ENCODE assay signal across 13 cellular contexts in genomic region chr17:80068301-80069160, GRCh38. TPM values are rescaled to one million over a fixed set of nuclear protein-coding genes. Genes with fewer than 3 reads are reported as not detected.
DNase-seq lines count a peak whose midpoint lies in the region; ATAC-seq and TF ChIP-seq lines count a peak whose summit lies in the region.
"Had no signal": no experiment of that assay in that cellular context is flagged by ENCODE, and none has a peak within 500 bp of the region (broad histone marks: within the 10 kb centered on the region; RNA-seq: fewer than 3 reads in every experiment).

No MANE protein-coding gene starts in this region.

- DNase-seq in HEK293T (ENCODE audit: extremely low spot score): peak; percentile 26
- peak; percentile 59 for DNase-seq in brain microvascular endothelial cell
- DNase-seq in kidney epithelial cell (ENCODE audit: low read depth): peak; percentile 48
- DNase-seq in activated CD8-positive, alpha-beta memory T cell treated with anti-CD3 and anti-CD28 coated beads for 24 hours: no peak
- no peak for DNase-seq in DMS 273 (lab: John Stamatoyannopoulos, UW; ENCODE audit: unreplicated experiment)
- no peak for DNase-seq in activated naive CD4-positive, alpha-beta T cell treated with anti-CD3 and anti-CD28 coated beads, Interleukin-2, amount 50 U/mL, for 72 hours (ENCODE audit: low spot score in 2 of 2)
- DNase-seq: activated T-cell treated with anti-CD3 and anti-CD28 coated beads, Interleukin-2, amount 50 U/mL, for 72 hours; DMS 273 treated with DMSO at 0.1 percent for 48 hours; NCI-H1092; stimulated activated naive CD4-positive, alpha-beta T cell treated with Interleukin-2 at 50 U/mL for 16 hours; T-cell had no signal

- H3K27me3 ChIP-seq in brain microvascular endothelial cell (replicated peaks): no peaks in the 10 kb centered on the region
- no peaks in the 10 kb centered on the region for H3K27me3 ChIP-seq in kidney epithelial cell (ENCODE audit: control insufficient read depth, insufficient read depth, low read length)
- no peaks in the 10 kb centered on the region for H3K27me3 ChIP-seq in skeletal muscle satellite cell (ENCODE audit: control insufficient read depth, insufficient read depth, low read length)

- POLR2A ChIA-PET in HEK293T (lab: Yijun Ruan, JAX): interaction anchor here (1.6 kb wide), 1 partner anchor 9 kb away, joined by 4 read pairs; no protein-coding TSS in a partner anchor

- H3K27ac ChIP-seq in brain microvascular endothelial cell: no peak overlapping the region

- H3K36me3 ChIP-seq in brain microvascular endothelial cell (replicated peaks) (no peaks in the 10 kb centered on the region), kidney epithelial cell (ENCODE audit: control insufficient read depth, insufficient read depth, low read length) (no peaks in the 10 kb centered on the region), skeletal muscle satellite cell (ENCODE audit: insufficient read depth, low read length) (no peaks in the 10 kb centered on the region)

- no peaks in the 10 kb centered on the region for H3K36me3 Mint-ChIP-seq in activated naive CD4-positive, alpha-beta T cell treated with anti-CD3 and anti-CD28 coated beads, Interleukin-2, amount 50 U/mL, for 72 hours
- H3K36me3 Mint-ChIP-seq: T-cell had no signal

- H3K4me3 ChIP-seq in brain microvascular endothelial cell (ENCODE audit: low read depth, low read length) (no peak overlapping the region), kidney epithelial cell (ENCODE audit: low read depth, low read length) (no peak overlapping the region), skeletal muscle satellite cell (ENCODE audit: low read length) (no peak overlapping the region)

- H3K9me3 Mint-ChIP-seq in activated naive CD4-positive, alpha-beta T cell treated with anti-CD3 and anti-CD28 coated beads, Interleukin-2, amount 50 U/mL, for 72 hours: no peaks in the 10 kb centered on the region
- H3K9me3 Mint-ChIP-seq: activated T-cell treated with anti-CD3 and anti-CD28 coated beads, Interleukin-2, amount 50 U/mL, for 72 hours; T-cell had no signal

- no peak for ATAC-seq in GM21390 (IDR thresholded peaks at IDR 0.05; ENCODE audit: unreplicated experiment)
- no peak for ATAC-seq in activated naive CD4-positive, alpha-beta T cell treated with anti-CD3 and anti-CD28 coated beads, Interleukin-2, amount 50 U/mL, for 72 hours
- ATAC-seq: activated T-cell treated with anti-CD3 and anti-CD28 coated beads, Interleukin-2, amount 50 U/mL, for 72 hours; T-cell had no signal

- CTCF ChIA-PET in HEK293T (lab: Yijun Ruan, JAX): interaction anchor here (0.6 to 0.8 kb wide), 2 partner anchors 11 to 58 kb away, joined by 3 read pairs; no protein-coding TSS in a partner anchor

- no peak overlapping the region for H3K9ac ChIP-seq in skeletal muscle satellite cell (ENCODE audit: low read depth, low read length)

- TF ChIP-seq CTCF in brain microvascular endothelial cell (IDR thresholded peaks at IDR 0.05; ENCODE audit: low read depth, low read length, missing control alignments): no peak
- no peak for TF ChIP-seq CTCF in kidney epithelial cell (IDR thresholded peaks at IDR 0.05; ENCODE audit: insufficient read depth, low read length, poor library complexity, severe bottlenecking)

- in situ Hi-C loops in brain microvascular endothelial cell (cut with HindIII; ENCODE audit: low pct_ligation_motif_present, low sequenced_read_pairs): no loop called here

- peak overlapping the region; percentile 45 for H3K4me2 ChIP-seq in skeletal muscle satellite cell (ENCODE audit: low read length)

- H3K27ac Mint-ChIP-seq in activated naive CD4-positive, alpha-beta T cell treated with anti-CD3 and anti-CD28 coated beads, Interleukin-2, amount 50 U/mL, for 72 hours: no peak overlapping the region
- H3K27ac Mint-ChIP-seq: activated T-cell treated with anti-CD3 and anti-CD28 coated beads, Interleukin-2, amount 50 U/mL, for 72 hours; T-cell had no signal

- peaks cover 35% of the 10 kb centered on the region for H3K4me1 ChIP-seq in skeletal muscle satellite cell (ENCODE audit: control insufficient read depth, insufficient read depth, low read length)

- H3K9me3 ChIP-seq in skeletal muscle satellite cell (replicated peaks; ENCODE audit: low read length): no peaks in the 10 kb centered on the region

TF ChIP-seq in HEK293T, 16 proteins besides CTCF, POLR2A, EP300 and RAD21:
- TF ChIP-seq HDGF (IDR thresholded peaks at IDR 0.05; ENCODE audit: borderline replicate concordance) (no peak), FOXM1 (IDR thresholded peaks at IDR 0.05; ENCODE audit: borderline replicate concordance) (no peak), L3MBTL2 (conservative IDR thresholded peaks at IDR 0.05) (peak; percentile 55; the same call in 1 of the 2 replicates), SP1 (IDR thresholded peaks at IDR 0.05) (no peak), ZNF384 (IDR thresholded peaks at IDR 0.05) (no peak)

RNA-seq across cellular contexts. Expression of gene CCDC40, which starts 32.1 kb away (rescaled TPM):
- 4.4 and 4.8 TPM in 2 replicates for total RNA-seq in kidney epithelial cell
- 2.0 and 2.8 TPM in 2 replicates for total RNA-seq in skeletal muscle satellite cell (2012; rRNA removed)
- under 1 TPM; 0.45 to 0.50 TPM for total RNA-seq in activated naive CD4-positive, alpha-beta T cell treated with anti-CD3 and anti-CD28 coated beads, Interleukin-2, amount 50 U/mL, for 72 hours

RNA-seq across cellular contexts. Expression of gene GAA, which starts 32.9 kb away (rescaled TPM):
- total RNA-seq in kidney epithelial cell: 60.9 and 90.6 TPM in 2 replicates
- 42.1 and 45.2 TPM in 2 replicates for total RNA-seq in skeletal muscle satellite cell (2012; rRNA removed)
- total RNA-seq in activated naive CD4-positive, alpha-beta T cell treated with anti-CD3 and anti-CD28 coated beads, Interleukin-2, amount 50 U/mL, for 72 hours: 10 to 100 TPM; 34.2 to 36.3 TPM

RNA-seq across cellular contexts. Expression of gene TBC1D16, which starts 32.9 kb away (rescaled TPM):
- total RNA-seq in kidney epithelial cell: 54.5 and 58.5 TPM in 2 replicates
- total RNA-seq in skeletal muscle satellite cell (2012; rRNA removed): 49.1 and 59.3 TPM in 2 replicates
- 10 to 100 TPM in 1 of 2 donors, 1 to 10 TPM in 1; 5.2 to 10.2 TPM for total RNA-seq in activated naive CD4-positive, alpha-beta T cell treated with anti-CD3 and anti-CD28 coated beads, Interleukin-2, amount 50 U/mL, for 72 hours

Comparison
In these comparisons a context has a peak if more than half of its experiments do, and no peak if none do; other contexts are left out.
1. DNase-seq: peak in HEK293T (single experiment), brain microvascular endothelial cell (single experiment) and kidney epithelial cell (single experiment); none in activated CD8-positive, alpha-beta memory T cell treated with anti-CD3 and anti-CD28 coated beads for 24 hours (single experiment), DMS 273 (single experiment) and activated naive CD4-positive, alpha-beta T cell treated with anti-CD3 and anti-CD28 coated beads, Interleukin-2, amount 50 U/mL, for 72 hours (0 of 2).